8 cellular contexts compared by ENCODE assay signal in genomic region chr14:21069388-21070082, GRCh38. TPM values are rescaled to one million over a fixed set of nuclear protein-coding genes. Genes with fewer than 3 reads are reported as not detected.
DNase-seq lines count a peak whose midpoint lies in the region; ATAC-seq and TF ChIP-seq lines count a peak whose summit lies in the region.

No MANE protein-coding gene starts in this region.

- no peaks in the 10 kb centered on the region for H3K27me3 ChIP-seq in Loucy (ENCODE audit: insufficient read depth, low read length, poor library complexity, severe bottlenecking)
- no peaks in the 10 kb centered on the region for H3K27me3 ChIP-seq in trophoblast cell (ENCODE audit: insufficient read depth, low read length)

- peak overlapping the region; percentile 77 for H2AK5ac ChIP-seq in trophoblast cell (ENCODE audit: low read length)

- peak overlapping the region; percentile 90 for H2AFZ ChIP-seq in Loucy (ENCODE audit: low read length)
- H2AFZ ChIP-seq in trophoblast cell (ENCODE audit: insufficient read depth, low read length, poor library complexity), result no peak overlapping the region

- H4K20me1 ChIP-seq in Loucy (ENCODE audit: insufficient read depth, low read length, poor library complexity, severe bottlenecking), result no peaks in the 10 kb centered on the region

- H3F3A ChIP-seq in Loucy (ENCODE audit: low read depth), result no peaks in the 10 kb centered on the region

- peak overlapping the region; percentile 85 for H3K18ac ChIP-seq in trophoblast cell (ENCODE audit: low read length)

- H3K4ac ChIP-seq in trophoblast cell (ENCODE audit: low read depth, low read length), result peak overlapping the region; percentile 3

- peaks cover 27% of the 10 kb centered on the region for H3K4me1 Mint-ChIP-seq in activated naive CD8-positive, alpha-beta T cell treated with anti-CD3 and anti-CD28 coated beads, Interleukin-2, amount 10 ng/mL, durations not matched to agents 7 days and 5 days

- peak overlapping the region; percentile 73 for H2BK12ac ChIP-seq in trophoblast cell (ENCODE audit: low read length)

- H3K4me3 ChIP-seq in Loucy (ENCODE audit: low read length, poor library complexity, severe bottlenecking) (peak overlapping the region; percentile 95), trophoblast cell (ENCODE audit: low read depth, low read length) (peak overlapping the region; percentile 82)

- H3K4me3 Mint-ChIP-seq in activated naive CD8-positive, alpha-beta T cell treated with anti-CD3 and anti-CD28 coated beads, Interleukin-2, amount 10 ng/mL, durations not matched to agents 7 days and 5 days, result peak overlapping the region; percentile 68

- no peaks in the 10 kb centered on the region for H3K79me2 ChIP-seq in Loucy (ENCODE audit: insufficient read depth, low read length)
- H3K79me2 ChIP-seq in trophoblast cell (ENCODE audit: control insufficient read depth, insufficient read depth, low read length, poor library complexity), result peaks cover 10% of the 10 kb centered on the region

- no CpG with 5 or more reads among the region's 40 CpGs for WGBS in trophoblast cell (ENCODE audit: extremely low coverage, insufficient coverage, insufficient read length)

- peak overlapping the region; percentile 94 for H4K91ac ChIP-seq in trophoblast cell (ENCODE audit: low read depth, low read length)

- H3K79me1 ChIP-seq in trophoblast cell (ENCODE audit: low read length), result peaks cover 24% of the 10 kb centered on the region

- no peak for TF ChIP-seq CTCF in Loucy (conservative IDR thresholded peaks at IDR 0.05; ENCODE audit: low read length)

- no peaks in the 10 kb centered on the region for H3K36me3 ChIP-seq in Loucy (ENCODE audit: insufficient read depth, low read length)
- peaks cover 15 to 17% of the 10 kb centered on the region in 2 experiments for H3K36me3 ChIP-seq in trophoblast cell (ENCODE audit: control insufficient read depth in 1 of 2, insufficient read depth in 2 of 2, low read length in 2 of 2)

- intact Hi-C loops in left cardiac atrium (cut with DNase I), result loop anchor here (2.0 to 5.0 kb wide), 2 partner anchors 35 to 38 kb away; no protein-coding TSS in a partner anchor

- H3K4me2 ChIP-seq in Loucy (ENCODE audit: low read depth, low read length, poor library complexity, severe bottlenecking) (peak overlapping the region; percentile 96), trophoblast cell (ENCODE audit: low read length) (peak overlapping the region; percentile 97)

- no peak for ATAC-seq in activated naive CD8-positive, alpha-beta T cell treated with anti-CD3 and anti-CD28 coated beads, Interleukin-2, amount 10 ng/mL, durations not matched to agents 7 days and 5 days (ENCODE audit: low read depth)
- ATAC-seq in left cardiac atrium (peak; percentile 17 to 21), HG03135 (IDR thresholded peaks at IDR 0.05; ENCODE audit: unreplicated experiment) (no peak), GM21723 (IDR thresholded peaks at IDR 0.05; ENCODE audit: unreplicated experiment) (no peak)

- H3K9me2 ChIP-seq in Loucy (replicated peaks; ENCODE audit: low read depth, low read length), result no peaks in the 10 kb centered on the region

- peak overlapping the region; percentile 19 for H2BK5ac ChIP-seq in trophoblast cell (ENCODE audit: low read depth, low read length, poor library complexity)

- peak overlapping the region; percentile 35 for H3K27ac ChIP-seq in trophoblast cell (ENCODE audit: low read depth, low read length)

- H3K14ac ChIP-seq in trophoblast cell (ENCODE audit: low read length), result peak overlapping the region; percentile 87

- peaks cover 32% of the 10 kb centered on the region for H3K4me1 ChIP-seq in Loucy (ENCODE audit: insufficient read depth, low read length, poor library complexity, severe bottlenecking)
- peaks cover 15 to 18% of the 10 kb centered on the region in 2 experiments for H3K4me1 ChIP-seq in trophoblast cell (ENCODE audit: control insufficient read depth in 1 of 2, insufficient read depth in 2 of 2, low read length in 2 of 2)

- H2BK120ac ChIP-seq in trophoblast cell (ENCODE audit: insufficient read depth, low read length, poor library complexity), result peak overlapping the region; percentile 20

- no peak overlapping the region for H3K23ac ChIP-seq in trophoblast cell (ENCODE audit: low read length)

- H3K27me3 Mint-ChIP-seq in activated naive CD8-positive, alpha-beta T cell treated with anti-CD3 and anti-CD28 coated beads, Interleukin-2, amount 10 ng/mL, durations not matched to agents 7 days and 5 days, result peaks cover 74% of the 10 kb centered on the region

- no peaks in the 10 kb centered on the region for H3K9me3 Mint-ChIP-seq in activated naive CD8-positive, alpha-beta T cell treated with anti-CD3 and anti-CD28 coated beads, Interleukin-2, amount 10 ng/mL, durations not matched to agents 7 days and 5 days

- POLR2A ChIA-PET in activated naive CD8-positive, alpha-beta T cell treated with anti-CD3 and anti-CD28 coated beads, Interleukin-2, amount 10 ng/mL, durations not matched to agents 7 days and 5 days (lab: Charles Lee), result interaction anchor here (2.1 to 2.7 kb wide), 2 partner anchors 18 to 34 kb away, joined by 16 to 17 read pairs; no protein-coding TSS in a partner anchor

- peak overlapping the region; percentile 3 for H4K12ac ChIP-seq in trophoblast cell (ENCODE audit: low read depth, low read length)

- no peaks in the 10 kb centered on the region for H3K9me3 ChIP-seq in Loucy (ENCODE audit: insufficient read depth, low read depth, low read length)
- H3K9me3 ChIP-seq in trophoblast cell (ENCODE audit: insufficient read depth, low read depth, low read length), result no peaks in the 10 kb centered on the region

- DNase-seq in COLO668 (lab: John Stamatoyannopoulos, UW; ENCODE audit: unreplicated experiment), result peak; percentile 28
- no peak for DNase-seq in activated naive CD8-positive, alpha-beta T cell treated with anti-CD3 and anti-CD28 coated beads, Interleukin-2, amount 10 ng/mL, durations not matched to agents 7 days and 5 days
- peak; percentile 57 for DNase-seq in left cardiac atrium
- peak in 1 of 2 donors; percentile 47 for DNase-seq in trophoblast cell
- no peak for DNase-seq in GOT3 (lab: John Stamatoyannopoulos, UW)

- H3K27ac Mint-ChIP-seq in activated naive CD8-positive, alpha-beta T cell treated with anti-CD3 and anti-CD28 coated beads, Interleukin-2, amount 10 ng/mL, durations not matched to agents 7 days and 5 days, result no peak overlapping the region

- H4K8ac ChIP-seq in trophoblast cell (ENCODE audit: low read depth, low read length), result peak overlapping the region; percentile 77

- H3K9ac ChIP-seq in Loucy (ENCODE audit: low read depth, low read length, poor library complexity, severe bottlenecking) (peak overlapping the region; percentile 83), trophoblast cell (ENCODE audit: low read length) (peak overlapping the region; percentile 45)

- no peaks in the 10 kb centered on the region for H3K36me3 Mint-ChIP-seq in activated naive CD8-positive, alpha-beta T cell treated with anti-CD3 and anti-CD28 coated beads, Interleukin-2, amount 10 ng/mL, durations not matched to agents 7 days and 5 days

RNA-seq across cellular contexts. Expression of gene ARHGEF40, which starts 0.6 kb away (rescaled TPM):
- under 1 TPM; 0.20 to 0.28 TPM for total RNA-seq in activated naive CD8-positive, alpha-beta T cell treated with anti-CD3 and anti-CD28 coated beads, Interleukin-2, amount 10 ng/mL, durations not matched to agents 7 days and 5 days
- total RNA-seq in left cardiac atrium, result 10 to 100 TPM; 24.9 to 25.5 TPM
- 26.0 and 26.5 TPM in 2 replicates for polyA plus RNA-seq in trophoblast cell (2013)

RNA-seq across cellular contexts. Expression of gene RNASE8, which starts 11.9 kb away (rescaled TPM):
- not detected for total RNA-seq in activated naive CD8-positive, alpha-beta T cell treated with anti-CD3 and anti-CD28 coated beads, Interleukin-2, amount 10 ng/mL, durations not matched to agents 7 days and 5 days
- not detected for total RNA-seq in left cardiac atrium
- polyA plus RNA-seq in trophoblast cell (2013), result not detected in 2 replicates

RNA-seq across cellular contexts. Expression of gene RNASE7, which starts 27.4 kb away (rescaled TPM):
- total RNA-seq in activated naive CD8-positive, alpha-beta T cell treated with anti-CD3 and anti-CD28 coated beads, Interleukin-2, amount 10 ng/mL, durations not matched to agents 7 days and 5 days, result not detected
- total RNA-seq in left cardiac atrium, result not detected
- 0.38 and 0.49 TPM in 2 replicates for polyA plus RNA-seq in trophoblast cell (2013)

RNA-seq across cellular contexts. Expression of gene ZNF219, which starts 28.9 kb away (rescaled TPM):
- 1 to 10 TPM; 4.3 to 6.0 TPM for total RNA-seq in activated naive CD8-positive, alpha-beta T cell treated with anti-CD3 and anti-CD28 coated beads, Interleukin-2, amount 10 ng/mL, durations not matched to agents 7 days and 5 days
- 10 to 100 TPM; 38.3 to 44.4 TPM for total RNA-seq in left cardiac atrium
- polyA plus RNA-seq in trophoblast cell (2013), result 11.7 and 12.0 TPM in 2 replicates

RNA-seq across cellular contexts. Expression of gene TMEM253, which starts 31.3 kb away (rescaled TPM):
- not detected for total RNA-seq in activated naive CD8-positive, alpha-beta T cell treated with anti-CD3 and anti-CD28 coated beads, Interleukin-2, amount 10 ng/mL, durations not matched to agents 7 days and 5 days
- under 1 TPM; 0.26 to 0.82 TPM for total RNA-seq in left cardiac atrium
- 0.54 and 0.62 TPM in 2 replicates for polyA plus RNA-seq in trophoblast cell (2013)

Comparison
In these comparisons a context has a peak if more than half of its experiments do, and no peak if none do; other contexts are left out.
1. DNase-seq: peak in COLO668 (single experiment) and left cardiac atrium (single experiment); none in activated naive CD8-positive, alpha-beta T cell treated with anti-CD3 and anti-CD28 coated beads, Interleukin-2, amount 10 ng/mL, durations not matched to agents 7 days and 5 days (single experiment) and GOT3 (single experiment).
2. ATAC-seq: peak in left cardiac atrium (2 of 2); none in activated naive CD8-positive, alpha-beta T cell treated with anti-CD3 and anti-CD28 coated beads, Interleukin-2, amount 10 ng/mL, durations not matched to agents 7 days and 5 days (single experiment), HG03135 (single experiment) and GM21723 (single experiment).
3. RNA of gene ARHGEF40, which starts 0.6 kb away (total RNA-seq): 24.9 to 25.5 TPM in left cardiac atrium; 0.20 to 0.28 TPM in activated naive CD8-positive, alpha-beta T cell treated with anti-CD3 and anti-CD28 coated beads, Interleukin-2, amount 10 ng/mL, durations not matched to agents 7 days and 5 days; every median in the first group is over 10 times any median in the second.